Comparison of ENCODE assay signal across 14 cellular contexts in genomic region chr12:76611533-76611932, GRCh38. TPM values are rescaled to one million over a fixed set of nuclear protein-coding genes. Genes with fewer than 3 reads are reported as not detected.
DNase-seq lines count a peak whose midpoint lies in the region; ATAC-seq, FAIRE-seq and TF ChIP-seq lines count a peak whose summit lies in the region.
"Had no signal": no experiment of that assay in that cellular context is flagged by ENCODE, and none has a peak within 500 bp of the region (broad histone marks: within the 10 kb centered on the region; RNA-seq: fewer than 3 reads in every experiment).

No MANE protein-coding gene starts in this region.

- peak; percentile 29 for FAIRE-seq in astrocyte (lab: Jason Lieb, UNC)

- no peaks in the 10 kb centered on the region for H3K36me3 ChIP-seq in IMR-90 (ENCODE audit: control insufficient read depth, insufficient read depth, low read length)
- no peaks in the 10 kb centered on the region for H3K36me3 ChIP-seq in astrocyte (ENCODE audit: insufficient read depth, low read length)
- no peaks in the 10 kb centered on the region for H3K36me3 ChIP-seq in lower lobe of right lung

- H3K14ac ChIP-seq in IMR-90 (replicated peaks; ENCODE audit: low read depth, low read length), result peak overlapping the region; percentile 78

- peak overlapping the region; percentile 70; the same call in 1 of the 2 replicates for H3K23ac ChIP-seq in IMR-90 (ENCODE audit: low read depth, low read length)

- 10% methylated on average over 2 of the region's 2 CpGs; no CpG with 5 or more reads in 1 of the 2 experiments for WGBS in IMR-90 (ENCODE audit: extremely low coverage in 2 of 2, insufficient read length in 1 of 2), 2 experiments

- BruUV-seq in IMR-90 (replicated peaks; lab: Mats Ljungman, UMichigan), result no TSS peak

- ATAC-seq in IMR-90 (ENCODE audit: low read depth) (peak; percentile 93), lower lobe of right lung (peak; percentile 35 to 49)
- no peak for ATAC-seq in stimulated activated naive B cell treated with anti-CD40 and anti-IgM and Interleukin-4, amounts not matched to agents 10 μg/mL and 1 μg/mL and 100 μg/mL, for 72 hours (replicated peaks)
- ATAC-seq: stimulated activated naive CD8-positive, alpha-beta T cell treated with anti-CD3 and anti-CD28 coated beads, Interleukin-15, amount 100 ng/mL, for 72 hours had no signal

- CTCF ChIA-PET in IMR-90 (lab: Yijun Ruan, JAX), result interaction anchor here (0.8 kb wide), 1 partner anchor 15 kb away, joined by 3 read pairs; no protein-coding TSS in a partner anchor

- no peak overlapping the region for H2BK120ac ChIP-seq in IMR-90 (ENCODE audit: low read depth, low read length)

- H3K27me3 ChIP-seq in IMR-90 (ENCODE audit: control insufficient read depth, insufficient read depth, low read length) (no peaks in the 10 kb centered on the region), astrocyte (ENCODE audit: insufficient read depth, low read length) (no peaks in the 10 kb centered on the region), lower lobe of right lung (ENCODE audit: low read depth) (no peaks in the 10 kb centered on the region)

- no peaks in the 10 kb centered on the region for H3K27me3 Mint-ChIP-seq in astrocyte (ENCODE audit: low read depth, unreplicated experiment)
- peaks cover 0 to 13% of the 10 kb centered on the region in 2 donors for H3K27me3 Mint-ChIP-seq in stimulated activated naive B cell treated with anti-CD40 and anti-IgM and Interleukin-4, amounts not matched to agents 10 μg/mL and 1 μg/mL and 100 μg/mL, for 72 hours
- H3K27me3 Mint-ChIP-seq: CD4-positive, alpha-beta T cell; stimulated activated naive CD8-positive, alpha-beta T cell treated with anti-CD3 and anti-CD28 coated beads, Interleukin-15, amount 100 ng/mL, for 72 hours had no signal

- no peak for TF ChIP-seq RAD21 in IMR-90 (IDR thresholded peaks at IDR 0.05; ENCODE audit: low read length)

- no peak overlapping the region; the same call in 1 of the 2 replicates for H3K4ac ChIP-seq in IMR-90 (ENCODE audit: low read depth, low read length)

- dilution Hi-C loops in IMR-90 (cut with HindIII; ENCODE audit: low sequenced_read_pairs, unreplicated experiment), result no loop called here

- peak overlapping the region; percentile 0; the same call in 1 of the 2 replicates for H3K4me2 ChIP-seq in IMR-90 (ENCODE audit: low read depth, low read length)
- no peak overlapping the region for H3K4me2 ChIP-seq in astrocyte (ENCODE audit: low read length)

- no peak overlapping the region; the same call in 1 of the 2 replicates for H3K18ac ChIP-seq in IMR-90 (ENCODE audit: low read depth, low read length)

- no peak overlapping the region for H4K5ac ChIP-seq in IMR-90 (ENCODE audit: low read depth, low read length)

- H2AFZ ChIP-seq in IMR-90 (replicated peaks; ENCODE audit: low read length, poor library complexity) (peak overlapping the region; percentile 56), astrocyte (ENCODE audit: low read depth, low read length) (no peak overlapping the region)

- H4K91ac ChIP-seq in IMR-90 (ENCODE audit: insufficient read depth, low read depth, low read length), result no peak overlapping the region

- H3K36me3 Mint-ChIP-seq in astrocyte (ENCODE audit: low read depth, unreplicated experiment), result no peaks in the 10 kb centered on the region
- H3K36me3 Mint-ChIP-seq in stimulated activated naive B cell treated with anti-CD40 and anti-IgM and Interleukin-4, amounts not matched to agents 10 μg/mL and 1 μg/mL and 100 μg/mL, for 72 hours, result no peaks in the 10 kb centered on the region

- H3K27ac ChIP-seq in IMR-90 (ENCODE audit: insufficient read depth, low read length) (no peak overlapping the region), astrocyte (ENCODE audit: low read depth, low read length) (no peak overlapping the region), lower lobe of right lung (no peak overlapping the region)

- peak; percentile 89 for DNase-seq in AG09309 (ENCODE audit: low read depth)
- peak; percentile 93 for DNase-seq in IMR-90
- DNase-seq in astrocyte (ENCODE audit: low read depth), result peak; percentile 63
- no peak for DNase-seq in lower lobe of right lung
- no peak for DNase-seq in stimulated activated naive B cell treated with anti-CD40 and anti-IgM and Interleukin-4, amounts not matched to agents 10 μg/mL and 1 μg/mL and 100 μg/mL, for 72 hours
- no peak for DNase-seq in NCI-H1048 (lab: John Stamatoyannopoulos, UW)
- DNase-seq in D341Med (ENCODE audit: low spot score), result no peak
- no peak for DNase-seq in NCI-H2171 treated with DMSO at 0.1 percent for 48 hours (lab: John Stamatoyannopoulos, UW)
- DNase-seq: activated T-cell treated with anti-CD3 and anti-CD28 coated beads, Interleukin-2, amount 50 U/mL, for 1 hour; CD4-positive, alpha-beta T cell; midbrain; NCI-H524; stimulated activated naive CD8-positive, alpha-beta T cell treated with anti-CD3 and anti-CD28 coated beads, Interleukin-15, amount 100 ng/mL, for 72 hours; T-helper 9 cell had no signal

- no peak overlapping the region for H3K56ac ChIP-seq in IMR-90 (ENCODE audit: extremely low read depth, insufficient read depth, low read length)

- H2BK5ac ChIP-seq in IMR-90 (ENCODE audit: low read depth, low read length, poor library complexity, severe bottlenecking), result peak overlapping the region; percentile 66

- POLR2A ChIA-PET in IMR-90 (lab: Charles Lee; ENCODE audit: unreplicated experiment), result interaction anchor here (0.5 to 0.6 kb wide), 2 partner anchors 50 to 383 kb away, joined by 5 to 7 read pairs; no protein-coding TSS in a partner anchor

- peak overlapping the region; percentile 55; the same call in 1 of the 2 replicates for H2BK20ac ChIP-seq in IMR-90 (ENCODE audit: low read depth, low read length)

- no peaks in the 10 kb centered on the region for H4K20me1 ChIP-seq in IMR-90 (ENCODE audit: insufficient read depth, low read length)
- H4K20me1 ChIP-seq in astrocyte (ENCODE audit: insufficient read depth, low read length), result no peaks in the 10 kb centered on the region

- no peak overlapping the region for H3K27ac Mint-ChIP-seq in astrocyte (ENCODE audit: unreplicated experiment)
- no peak overlapping the region for H3K27ac Mint-ChIP-seq in stimulated activated naive B cell treated with anti-CD40 and anti-IgM and Interleukin-4, amounts not matched to agents 10 μg/mL and 1 μg/mL and 100 μg/mL, for 72 hours
- H3K27ac Mint-ChIP-seq: CD4-positive, alpha-beta T cell; stimulated activated naive CD8-positive, alpha-beta T cell treated with anti-CD3 and anti-CD28 coated beads, Interleukin-15, amount 100 ng/mL, for 72 hours had no signal

- H3K9me3 Mint-ChIP-seq in astrocyte (ENCODE audit: unreplicated experiment), result peaks cover 3% of the 10 kb centered on the region
- H3K9me3 Mint-ChIP-seq in stimulated activated naive B cell treated with anti-CD40 and anti-IgM and Interleukin-4, amounts not matched to agents 10 μg/mL and 1 μg/mL and 100 μg/mL, for 72 hours, result no peaks in the 10 kb centered on the region
- H3K9me3 Mint-ChIP-seq: CD4-positive, alpha-beta T cell; stimulated activated naive CD8-positive, alpha-beta T cell treated with anti-CD3 and anti-CD28 coated beads, Interleukin-15, amount 100 ng/mL, for 72 hours had no signal

- no peaks in the 10 kb centered on the region for H3K79me1 ChIP-seq in IMR-90 (ENCODE audit: low read depth in 1 of 2, low read length in 2 of 2)

- peaks cover 2% of the 10 kb centered on the region; the same call in 1 of the 2 replicates for H3K4me1 ChIP-seq in IMR-90 (ENCODE audit: control insufficient read depth, insufficient read depth, low read length)
- no peaks in the 10 kb centered on the region for H3K4me1 ChIP-seq in astrocyte (ENCODE audit: insufficient read depth, low read length)
- no peaks in the 10 kb centered on the region for H3K4me1 ChIP-seq in lower lobe of right lung

- H3K9ac ChIP-seq in IMR-90 (ENCODE audit: low read depth, low read length), result no peak overlapping the region
- no peak overlapping the region for H3K9ac ChIP-seq in astrocyte (ENCODE audit: low read length)

- H3K79me2 ChIP-seq in astrocyte (ENCODE audit: insufficient read depth, low read length), result no peaks in the 10 kb centered on the region

- no peak for TF ChIP-seq CTCF in AG09309 (IDR thresholded peaks at IDR 0.05; ENCODE audit: control insufficient read depth, insufficient read depth, low read depth, low read length, missing control alignments)
- no peak for TF ChIP-seq CTCF in IMR-90 (conservative IDR thresholded peaks at IDR 0.05; ENCODE audit: low read depth, low read length)
- no peak for TF ChIP-seq CTCF in astrocyte (IDR thresholded peaks at IDR 0.05; ENCODE audit: insufficient read depth, low read depth, low read length)
- TF ChIP-seq CTCF in lower lobe of right lung (IDR thresholded peaks at IDR 0.05), result no peak

- TF ChIP-seq POLR2A in IMR-90 (IDR thresholded peaks at IDR 0.05; ENCODE audit: low read depth, low read length), result no peak

- H3K4me3 Mint-ChIP-seq in astrocyte (ENCODE audit: unreplicated experiment), result no peak overlapping the region
- no peak overlapping the region for H3K4me3 Mint-ChIP-seq in stimulated activated naive B cell treated with anti-CD40 and anti-IgM and Interleukin-4, amounts not matched to agents 10 μg/mL and 1 μg/mL and 100 μg/mL, for 72 hours
- H3K4me3 Mint-ChIP-seq: CD4-positive, alpha-beta T cell; stimulated activated naive CD8-positive, alpha-beta T cell treated with anti-CD3 and anti-CD28 coated beads, Interleukin-15, amount 100 ng/mL, for 72 hours had no signal

- H3K9me3 ChIP-seq in IMR-90 (ENCODE audit: control insufficient read depth, insufficient read depth, low read length) (no peaks in the 10 kb centered on the region), astrocyte (ENCODE audit: insufficient read depth, low read depth, low read length) (no peaks in the 10 kb centered on the region), lower lobe of right lung (no peaks in the 10 kb centered on the region)

- H2BK15ac ChIP-seq in IMR-90 (ENCODE audit: low read depth, low read length), result no peak overlapping the region

- H4K8ac ChIP-seq in IMR-90 (ENCODE audit: low read depth in 2 of 2, low read length in 2 of 2), result no peak overlapping the region

- in situ Hi-C loops in IMR-90 (cut with MboI; ENCODE audit: low sequenced_read_pairs), result no loop called here

- H2AK5ac ChIP-seq in IMR-90 (ENCODE audit: low read depth, low read length), result peak overlapping the region; percentile 30; the same call in 1 of the 2 replicates

- no peak overlapping the region for H2AK9ac ChIP-seq in IMR-90 (replicated peaks; ENCODE audit: low read depth, low read length, poor library complexity)

- intact Hi-C loops in IMR-90 (cut with micrococcal nuclease), result no loop called here
- intact Hi-C loops in lower lobe of right lung (cut with DNase I), result no loop called here

- peaks cover 2% of the 10 kb centered on the region for H3K4me1 Mint-ChIP-seq in astrocyte (ENCODE audit: low read depth, unreplicated experiment)
- no peaks in the 10 kb centered on the region for H3K4me1 Mint-ChIP-seq in stimulated activated naive B cell treated with anti-CD40 and anti-IgM and Interleukin-4, amounts not matched to agents 10 μg/mL and 1 μg/mL and 100 μg/mL, for 72 hours
- H3K4me1 Mint-ChIP-seq: stimulated activated naive CD8-positive, alpha-beta T cell treated with anti-CD3 and anti-CD28 coated beads, Interleukin-15, amount 100 ng/mL, for 72 hours had no signal

- H3K4me3 ChIP-seq in AG09309 (ENCODE audit: control insufficient read depth, low read depth, low read length) (no peak overlapping the region), IMR-90 (ENCODE audit: insufficient read depth, low read depth, low read length) (no peak overlapping the region), astrocyte (ENCODE audit: insufficient read depth, low read depth, low read length) (no peak overlapping the region), lower lobe of right lung (no peak overlapping the region)

- no peaks in the 10 kb centered on the region; the same call in 1 of the 2 replicates for H3K9me1 ChIP-seq in IMR-90 (ENCODE audit: insufficient read depth, low read length)

RNA-seq across cellular contexts. Expression of gene OSBPL8, which starts 52.0 kb away (rescaled TPM):
- 24.2 and 48.0 TPM in 2 replicates for total RNA-seq in IMR-90 (2012; rRNA removed)
- polyA plus RNA-seq in IMR-90 (2012; rRNA removed), result 16.3 and 17.8 TPM in 2 replicates
- polyA plus RNA-seq in IMR-90 (2012; cell fraction: cytosol; rRNA removed), result 17.3 and 24.6 TPM in 2 replicates
- 14.6 and 33.3 TPM in 2 replicates for polyA plus RNA-seq in IMR-90 (2012; cell fraction: nucleus; rRNA removed; ENCODE audit: low replicate concordance)
- total RNA-seq in astrocyte, result 111 and 119 TPM in 2 replicates
- 82.7 TPM for total RNA-seq in lower lobe of right lung

Comparison
In these comparisons a context has a peak if more than half of its experiments do, and no peak if none do; other contexts are left out.
1. DNase-seq: peak in AG09309 (single experiment), IMR-90 (single experiment) and astrocyte (single experiment); none in lower lobe of right lung (single experiment), stimulated activated naive B cell treated with anti-CD40 and anti-IgM and Interleukin-4, amounts not matched to agents 10 μg/mL and 1 μg/mL and 100 μg/mL, for 72 hours (single experiment), NCI-H1048 (single experiment), D341Med (single experiment) and NCI-H2171 treated with DMSO at 0.1 percent for 48 hours (single experiment).
2. ATAC-seq: peak in IMR-90 (single experiment) and lower lobe of right lung (2 of 2); none in stimulated activated naive B cell treated with anti-CD40 and anti-IgM and Interleukin-4, amounts not matched to agents 10 μg/mL and 1 μg/mL and 100 μg/mL, for 72 hours (0 of 2).